8 cellular contexts compared by ENCODE assay signal in genomic region chr10:102119417-102120141, GRCh38. TPM values are rescaled to one million over a fixed set of nuclear protein-coding genes. Genes with fewer than 3 reads are reported as not detected.
DNase-seq lines count a peak whose midpoint lies in the region; ATAC-seq and TF ChIP-seq lines count a peak whose summit lies in the region.

No MANE protein-coding gene starts in this region.

- H3K4me3 ChIP-seq in Jurkat, Clone E6-1 (ENCODE audit: low read length), result peak overlapping the region; percentile 82
- H3K4me3 ChIP-seq in colonic mucosa, result peak overlapping the region; percentile 69
- H3K4me3 ChIP-seq in kidney epithelial cell (ENCODE audit: low read depth, low read length), result peak overlapping the region; percentile 90

- H3K27ac ChIP-seq in VCaP (peak overlapping the region; percentile 86), colonic mucosa (peak overlapping the region; percentile 84)

- peak overlapping the region; percentile 73 to 98 for H3K9ac ChIP-seq in colonic mucosa (ENCODE audit: low read depth in 2 of 2, low read length in 2 of 2)

- TF ChIP-seq CTCF in VCaP (conservative IDR thresholded peaks at IDR 0.05), result no peak
- TF ChIP-seq CTCF in colonic mucosa (IDR thresholded peaks at IDR 0.05), result no peak
- TF ChIP-seq CTCF in kidney epithelial cell (IDR thresholded peaks at IDR 0.05; ENCODE audit: insufficient read depth, low read length, poor library complexity, severe bottlenecking), result no peak

- H3K4me1 ChIP-seq in colonic mucosa, result peaks cover 27% of the 10 kb centered on the region

- H3K36me3 ChIP-seq in colonic mucosa (no peaks in the 10 kb centered on the region), kidney epithelial cell (ENCODE audit: control insufficient read depth, insufficient read depth, low read length) (no peaks in the 10 kb centered on the region)

- H3K27me3 ChIP-seq in colonic mucosa, result no peaks in the 10 kb centered on the region
- H3K27me3 ChIP-seq in kidney epithelial cell (ENCODE audit: control insufficient read depth, insufficient read depth, low read length), result no peaks in the 10 kb centered on the region

- no peak for ATAC-seq in GM21529 (IDR thresholded peaks at IDR 0.05; ENCODE audit: unreplicated experiment)

- intact Hi-C loops in colonic mucosa (cut with DNase I) (no loop called here), posterior vena cava (cut with DNase I) (no loop called here)

- DNase-seq in ELR (ENCODE audit: low read depth) (peak; percentile 72), colonic mucosa (peak; percentile 82), kidney epithelial cell (ENCODE audit: low read depth) (no peak), posterior vena cava (ENCODE audit: low spot score) (no peak)
- DNase-seq in Jurkat, Clone E6-1 (ENCODE audit: low read depth, low spot score), result peak; percentile 57
- DNase-seq in stimulated activated CD4-positive, alpha-beta T cell treated with anti-CD3 and anti-CD28 coated beads, Interleukin-15, amount 100 ng/mL, for 24 hours, result peak; percentile 73

- H3K9me3 ChIP-seq in colonic mucosa, result no peaks in the 10 kb centered on the region

RNA-seq across cellular contexts. Expression of gene LDB1, which starts 0.6 kb away (rescaled TPM):
- polyA plus RNA-seq in Jurkat, Clone E6-1 (2012; ENCODE audit: insufficient read depth, insufficient read length), result 75.5 TPM
- total RNA-seq in colonic mucosa (10 to 100 TPM; 30.8 to 31.4 TPM), kidney epithelial cell (46.8 and 56.0 TPM in 2 replicates), posterior vena cava (10 to 100 TPM; 28.9 to 32.7 TPM)

RNA-seq across cellular contexts. Expression of gene PPRC1, which starts 13.3 kb away (rescaled TPM):
- polyA plus RNA-seq in Jurkat, Clone E6-1 (2012; ENCODE audit: insufficient read depth, insufficient read length), result 34.5 TPM
- total RNA-seq in colonic mucosa (10 to 100 TPM; 17.0 to 36.1 TPM), kidney epithelial cell (27.0 and 30.5 TPM in 2 replicates), posterior vena cava (10 to 100 TPM; 21.7 to 32.8 TPM)

RNA-seq across cellular contexts. Expression of gene NOLC1, which starts 32.6 kb away (rescaled TPM):
- polyA plus RNA-seq in Jurkat, Clone E6-1 (2012; ENCODE audit: insufficient read depth, insufficient read length), result 187 TPM
- total RNA-seq in colonic mucosa, result 10 to 100 TPM; 34.5 to 68.2 TPM
- total RNA-seq in kidney epithelial cell, result 92.3 and 97.1 TPM in 2 replicates
- total RNA-seq in posterior vena cava, result 10 to 100 TPM; 32.6 to 38.6 TPM

RNA-seq across cellular contexts. Expression of gene HPS6, which starts 54.4 kb away (rescaled TPM):
- 17.4 TPM for polyA plus RNA-seq in Jurkat, Clone E6-1 (2012; ENCODE audit: insufficient read depth, insufficient read length)
- 10 to 100 TPM; 21.9 to 26.6 TPM for total RNA-seq in colonic mucosa
- total RNA-seq in kidney epithelial cell, result 31.5 and 33.0 TPM in 2 replicates
- 10 to 100 TPM; 11.6 to 13.7 TPM for total RNA-seq in posterior vena cava

Comparison
In these comparisons a context has a peak if more than half of its experiments do, and no peak if none do; other contexts are left out.
1. DNase-seq: peak in ELR (single experiment), Jurkat, Clone E6-1 (single experiment), colonic mucosa (single experiment) and stimulated activated CD4-positive, alpha-beta T cell treated with anti-CD3 and anti-CD28 coated beads, Interleukin-15, amount 100 ng/mL, for 24 hours (single experiment); none in kidney epithelial cell (single experiment) and posterior vena cava (single experiment).
2. Peak in every context shown above with its lines, with median percentiles within 50 percentile points of each other: H3K4me3 ChIP-seq.